24 cellular contexts compared by ENCODE assay signal in genomic region chr11:114447444-114447843, GRCh38. TPM values are rescaled to one million over a fixed set of nuclear protein-coding genes. Genes with fewer than 3 reads are reported as not detected.
A peak's percentile ranks its signal among the peaks of the same experiment; 100 is the strongest.
DNase-seq lines count a peak whose midpoint lies in the region; ATAC-seq, FAIRE-seq and TF ChIP-seq lines count a peak whose summit lies in the region.
"Had no signal": no experiment of that assay in that cellular context is flagged by ENCODE, and none has a peak within 500 bp of the region (broad histone marks: within the 10 kb centered on the region; RNA-seq: fewer than 3 reads in every experiment).

No MANE protein-coding gene starts in this region.

- intact Hi-C loops in left ventricle myocardium inferior (cut with micrococcal nuclease) (no loop called here), left cardiac atrium (cut with DNase I) (no loop called here)

- H3K4me3 ChIP-seq in left ventricle myocardium inferior (no peak overlapping the region), smooth muscle cell (peak overlapping the region; percentile 5)
- H3K4me3 ChIP-seq: gastrocnemius medialis, mucosa of descending colon had no signal

- H3K27me3 Mint-ChIP-seq in chondrocyte (ENCODE audit: low read depth), result no peaks in the 10 kb centered on the region
- H3K27me3 Mint-ChIP-seq: activated CD4-positive, alpha-beta memory T cell treated with anti-CD3 and anti-CD28 coated beads for 36 hours; CD8-positive, alpha-beta memory T cell; stimulated activated naive B cell treated with anti-CD40 and anti-IgM and Interleukin-4, amounts not matched to agents 10 μg/mL and 1 μg/mL and 100 μg/mL, for 72 hours had no signal

- peaks cover 73% of the 10 kb centered on the region for H3K4me1 Mint-ChIP-seq in chondrocyte (ENCODE audit: low read depth)

- H3K9me3 Mint-ChIP-seq in chondrocyte (ENCODE audit: low read depth), result peaks cover 5% of the 10 kb centered on the region
- H3K9me3 Mint-ChIP-seq: activated CD4-positive, alpha-beta memory T cell treated with anti-CD3 and anti-CD28 coated beads for 36 hours; CD8-positive, alpha-beta memory T cell; stimulated activated naive B cell treated with anti-CD40 and anti-IgM and Interleukin-4, amounts not matched to agents 10 μg/mL and 1 μg/mL and 100 μg/mL, for 72 hours had no signal

- WGBS in smooth muscle cell (ENCODE audit: low lambda C conversion rate), result 60% methylated on average over 2 of the region's 2 CpGs

- peaks cover 19% of the 10 kb centered on the region for H3F3A ChIP-seq in smooth muscle cell (ENCODE audit: low read depth)

- H3K79me2 ChIP-seq in smooth muscle cell (ENCODE audit: low read depth), result peaks cover 74% of the 10 kb centered on the region

- FAIRE-seq in GM19239 (lab: Jason Lieb, UNC), result no peak

- peak overlapping the region; percentile 42 for H3K9ac ChIP-seq in smooth muscle cell (ENCODE audit: low read depth)

- no peak overlapping the region for H2AFZ ChIP-seq in smooth muscle cell (ENCODE audit: low read depth)

- peak overlapping the region; percentile 7 for H3K27ac ChIP-seq in left ventricle myocardium inferior (replicated peaks)
- H3K27ac ChIP-seq in smooth muscle cell (ENCODE audit: low read depth), result peak overlapping the region; percentile 80
- H3K27ac ChIP-seq: gastrocnemius medialis, neutrophil had no signal

- H3K36me3 ChIP-seq in left ventricle myocardium inferior (peaks cover 54% of the 10 kb centered on the region), smooth muscle cell (ENCODE audit: low read depth) (peaks cover 13% of the 10 kb centered on the region)

- peaks cover 27% of the 10 kb centered on the region for H3K36me3 Mint-ChIP-seq in chondrocyte (ENCODE audit: low read depth)

- H3K27ac Mint-ChIP-seq in chondrocyte (ENCODE audit: unreplicated experiment), result peak overlapping the region; percentile 98
- H3K27ac Mint-ChIP-seq: activated CD4-positive, alpha-beta memory T cell treated with anti-CD3 and anti-CD28 coated beads for 36 hours; stimulated activated naive B cell treated with anti-CD40 and anti-IgM and Interleukin-4, amounts not matched to agents 10 μg/mL and 1 μg/mL and 100 μg/mL, for 72 hours had no signal

- peaks cover 60% of the 10 kb centered on the region for H3K4me1 ChIP-seq in left ventricle myocardium inferior
- no peaks in the 10 kb centered on the region for H3K4me1 ChIP-seq in smooth muscle cell (ENCODE audit: low read depth)

- no peak for DNase-seq in left ventricle myocardium inferior
- DNase-seq in left cardiac atrium, result no peak
- DNase-seq in chondrocyte (ENCODE audit: low spot score), result no peak
- no peak for DNase-seq in smooth muscle cell (lab: John Stamatoyannopoulos, UW; ENCODE audit: unreplicated experiment)
- no peak for DNase-seq in NCI-H187 (lab: John Stamatoyannopoulos, UW)
- no peak for DNase-seq in GM19239 (ENCODE audit: insufficient read length, low spot score)
- DNase-seq: activated CD4-positive, alpha-beta memory T cell treated with anti-CD3 and anti-CD28 coated beads for 36 hours; activated naive CD4-positive, alpha-beta T cell treated with anti-CD3 and anti-CD28 coated beads, Interleukin-2, amount 50 U/mL, for 16 hours; activated T-cell treated with anti-CD3 and anti-CD28 coated beads, Interleukin-2, amount 50 U/mL, for 1 hour; CD8-positive, alpha-beta memory T cell; cortex of kidney; DND-41; gastrocnemius medialis; Kasumi-1; mucosa of descending colon; NCI-H1105; NCI-H2107; NCI-H524; SHP77; stimulated activated CD4-positive, alpha-beta T cell treated with anti-CD3 and anti-CD28 coated beads, Interleukin-15, amount 100 ng/mL, for 24 hours; stimulated activated naive B cell treated with anti-CD40 and anti-IgM and Interleukin-4, amounts not matched to agents 10 μg/mL and 1 μg/mL and 100 μg/mL, for 72 hours; T-helper 1 cell; trophoblast cell had no signal

- no peaks in the 10 kb centered on the region for H3K9me3 ChIP-seq in left ventricle myocardium inferior (replicated peaks)
- H3K9me3 ChIP-seq in smooth muscle cell (replicated peaks; ENCODE audit: low read depth), result no peaks in the 10 kb centered on the region
- H3K9me3 ChIP-seq: gastrocnemius medialis, mucosa of descending colon, neutrophil had no signal

- TF ChIP-seq CTCF in left ventricle myocardium inferior (IDR thresholded peaks at IDR 0.05; ENCODE audit: borderline replicate concordance) (no peak), chondrocyte (IDR thresholded peaks at IDR 0.05) (no peak), smooth muscle cell (IDR thresholded peaks at IDR 0.05; ENCODE audit: borderline replicate concordance, insufficient read depth, poor library complexity, severe bottlenecking) (no peak)

- H3K4me3 Mint-ChIP-seq in chondrocyte (ENCODE audit: unreplicated experiment), result peak overlapping the region; percentile 44
- H3K4me3 Mint-ChIP-seq: activated CD4-positive, alpha-beta memory T cell treated with anti-CD3 and anti-CD28 coated beads for 36 hours; CD8-positive, alpha-beta memory T cell; stimulated activated naive B cell treated with anti-CD40 and anti-IgM and Interleukin-4, amounts not matched to agents 10 μg/mL and 1 μg/mL and 100 μg/mL, for 72 hours had no signal

- ATAC-seq in left cardiac atrium, result no peak
- ATAC-seq: gastrocnemius medialis; mucosa of descending colon; stimulated activated naive B cell treated with anti-CD40 and anti-IgM and Interleukin-4, amounts not matched to agents 10 μg/mL and 1 μg/mL and 100 μg/mL, for 72 hours had no signal

- peak overlapping the region; percentile 64 for H3K4me2 ChIP-seq in smooth muscle cell

- H4K20me1 ChIP-seq in smooth muscle cell (ENCODE audit: low read depth), result peaks cover 96% of the 10 kb centered on the region

- no peaks in the 10 kb centered on the region for H3K27me3 ChIP-seq in left ventricle myocardium inferior (ENCODE audit: low read depth)
- no peaks in the 10 kb centered on the region for H3K27me3 ChIP-seq in smooth muscle cell (ENCODE audit: low read depth)
- H3K27me3 ChIP-seq: gastrocnemius medialis, neutrophil had no signal

RNA-seq across cellular contexts. Expression of gene REXO2, which starts 8.2 kb away (rescaled TPM):
- total RNA-seq in left ventricle myocardium inferior (182 TPM), left cardiac atrium (100 to 1,000 TPM in 1 of 2 donors, 10 to 100 TPM in 1; 92.7 to 112 TPM), chondrocyte (151 to 183 TPM (median 178 TPM) in 3 replicates), smooth muscle cell (179 and 189 TPM in 2 replicates)
- polyA plus RNA-seq in smooth muscle cell, result 164 and 210 TPM in 2 replicates

RNA-seq across cellular contexts. Expression of gene RBM7, which starts 47.0 kb away (rescaled TPM):
- total RNA-seq in left ventricle myocardium inferior (20.9 TPM), left cardiac atrium (10 to 100 TPM; 19.1 to 24.4 TPM), chondrocyte (27.4 to 37.6 TPM (median 37.1 TPM) in 3 replicates), smooth muscle cell (79.0 and 90.9 TPM in 2 replicates)
- 39.7 and 47.1 TPM in 2 replicates for polyA plus RNA-seq in smooth muscle cell

RNA-seq across cellular contexts. Expression of gene C11orf71, which starts 47.1 kb away (rescaled TPM):
- total RNA-seq in left ventricle myocardium inferior (10.5 TPM), left cardiac atrium (1 to 10 TPM; 5.6 to 9.9 TPM), chondrocyte (2.2 to 3.7 TPM (median 2.9 TPM) in 3 replicates), smooth muscle cell (2.0 and 3.8 TPM in 2 replicates)
- polyA plus RNA-seq in smooth muscle cell, result 1.3 TPM in 2 replicates
